1 cellular context compared by ENCODE assay signal in genomic region chr17:51372345-51373004, GRCh38.
TF ChIP-seq lines count a peak whose summit lies in the region.

No MANE protein-coding gene starts in this region.

TF ChIP-seq in K562, 482 proteins besides CTCF, POLR2A, EP300 and RAD21 (continued from another document):
- TF ChIP-seq MGA (IDR thresholded peaks at IDR 0.05) (peak; percentile 69), RBM17 (IDR thresholded peaks at IDR 0.05; ENCODE audit: borderline replicate concordance, low read depth, low read length) (no peak), AFF1 (IDR thresholded peaks at IDR 0.05; ENCODE audit: low read depth in 1 of 2, partially characterized antibody in 2 of 2) (peak in 1 of 2 experiments; percentile 29), ELF2 (CRISPR knock-in tag; IDR thresholded peaks at IDR 0.05) (0 out of 2 replicates have a peak, but pooled peaks have one; percentile 33), ERF (CRISPR knock-in tag; IDR thresholded peaks at IDR 0.05) (no peak), TEAD1 (CRISPR knock-in tag; IDR thresholded peaks at IDR 0.05) (peak; percentile 40 to 72; a peak in 2 of 4 replicates), ZNF175 (CRISPR knock-in tag; IDR thresholded peaks at IDR 0.05; ENCODE audit: low read depth) (peak; percentile 76; the same call in 1 of the 2 replicates), YY1 (IDR thresholded peaks at IDR 0.05; ENCODE audit: borderline replicate concordance in 1 of 3, control insufficient read depth in 1 of 3, extremely low read depth in 1 of 3, insufficient read depth in 3 of 3, insufficient read length in 1 of 3, insufficient replicate concordance in 2 of 3, low read depth in 1 of 3, low read length in 2 of 3) (peak in 2 of 3 experiments; percentile 23 to 83), ZKSCAN8 (CRISPR knock-in tag; IDR thresholded peaks at IDR 0.05) (no peak), ARID1B (IDR thresholded peaks at IDR 0.05) (no peak)
